Comparison of ENCODE assay signal across 20 cellular contexts in the genomic region with DNA sequence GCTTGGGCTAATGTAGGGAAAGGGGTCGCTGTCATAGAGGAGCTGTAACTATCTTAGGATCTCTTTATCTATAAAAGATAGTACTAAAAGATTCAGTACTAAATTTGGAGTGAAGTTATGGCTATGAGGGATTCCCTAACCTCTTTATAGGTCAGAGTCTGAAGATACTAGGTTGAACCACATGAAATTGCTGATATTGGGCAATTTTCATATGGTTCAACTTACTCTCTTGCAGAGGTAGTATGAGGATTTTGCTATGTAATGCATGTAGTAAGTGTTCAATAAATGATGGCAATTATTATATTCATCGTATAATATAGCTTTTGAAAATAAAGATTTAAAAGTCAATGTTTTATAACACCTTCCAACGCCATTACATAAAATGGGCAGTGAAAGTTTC. TPM values are rescaled to one million over a fixed set of nuclear protein-coding genes. Genes with fewer than 3 reads are reported as not detected.
A peak's percentile ranks its signal among the peaks of the same experiment; 100 is the strongest.
DNase-seq lines count a peak whose midpoint lies in the region; ATAC-seq, FAIRE-seq and TF ChIP-seq lines count a peak whose summit lies in the region.
"Had no signal": no experiment of that assay in that cellular context is flagged by ENCODE, and none has a peak within 500 bp of the region (broad histone marks: within the 10 kb centered on the region; RNA-seq: fewer than 3 reads in every experiment).

No MANE protein-coding gene starts in this region.

- H3K27me3 Mint-ChIP-seq in CD4-positive, alpha-beta T cell, result no peaks in the 10 kb centered on the region

- H3K27me3 ChIP-seq in CD4-positive, alpha-beta T cell (ENCODE audit: control insufficient read depth, insufficient read depth, low read length), result no peaks in the 10 kb centered on the region
- peaks cover 0 to 3% of the 10 kb centered on the region in 2 experiments for H3K27me3 ChIP-seq in endothelial cell of umbilical vein (ENCODE audit: control insufficient read depth in 2 of 2, insufficient read depth in 2 of 2, low read length in 2 of 2)
- no peaks in the 10 kb centered on the region for H3K27me3 ChIP-seq in osteoblast (ENCODE audit: insufficient read depth, low read length)

- H3K36me3 ChIP-seq in endothelial cell of umbilical vein (ENCODE audit: control insufficient read depth in 2 of 2, extremely low read depth in 1 of 2, insufficient read depth in 2 of 2, low read length in 2 of 2) (no peaks in the 10 kb centered on the region), osteoblast (ENCODE audit: insufficient read depth, low read length) (no peaks in the 10 kb centered on the region)
- H3K36me3 ChIP-seq: HAP-1 had no signal

- peaks cover 10% of the 10 kb centered on the region; the same call in 2 of the 3 replicates for H3K4me1 ChIP-seq in A549
- H3K4me1 ChIP-seq in endothelial cell of umbilical vein (ENCODE audit: control insufficient read depth, extremely low read depth, insufficient read depth, low read length), result peaks cover 13% of the 10 kb centered on the region
- H3K4me1 ChIP-seq in osteoblast (ENCODE audit: insufficient read depth, low read length), result peaks cover 9% of the 10 kb centered on the region
- H3K4me1 ChIP-seq: Caco-2 had no signal

- H3K9me3 Mint-ChIP-seq in CD4-positive, alpha-beta T cell, result no peaks in the 10 kb centered on the region
- H3K9me3 Mint-ChIP-seq: CD8-positive, alpha-beta T cell; HFFc6 had no signal

- no peaks in the 10 kb centered on the region for H3K79me2 ChIP-seq in endothelial cell of umbilical vein (ENCODE audit: control insufficient read depth, insufficient read depth, low read length)
- peaks cover 6% of the 10 kb centered on the region for H3K79me2 ChIP-seq in osteoblast (ENCODE audit: insufficient read depth, low read length)

- no peaks in the 10 kb centered on the region for H3K9me1 ChIP-seq in endothelial cell of umbilical vein (replicated peaks; ENCODE audit: control insufficient read depth, extremely low read depth, insufficient read depth, low read length)

- no peak for TF ChIP-seq EP300 in A549 (IDR thresholded peaks at IDR 0.05)

- H3K27ac Mint-ChIP-seq in CD4-positive, alpha-beta T cell, result no peak overlapping the region
- H3K27ac Mint-ChIP-seq: CD8-positive, alpha-beta T cell; HFFc6 had no signal

- DNase-seq in A549 (ENCODE audit: low read depth in 1 of 2, low spot score in 1 of 2) (no peak), endothelial cell of umbilical vein (ENCODE audit: low read depth, low spot score) (no peak), osteoblast (ENCODE audit: insufficient read length, low spot score, missing footprints) (peak; percentile 26), DMS153 (lab: John Stamatoyannopoulos, UW) (no peak), left colon (no peak), ACHN (no peak)
- DNase-seq in CD4-positive, alpha-beta T cell, result no peak
- DNase-seq: 8988T; AML-193; C1 segment of cervical spinal cord; Caco-2; CD8-positive, alpha-beta T cell; DMS79; GF-D8; GOT3; HFFc6 had no signal

- WGBS in A549 (ENCODE audit: missing lambda C conversion rate), result 67% methylated on average over 3 of the region's 3 CpGs

- H2AFZ ChIP-seq in endothelial cell of umbilical vein (ENCODE audit: low read depth, low read length) (no peak overlapping the region), osteoblast (ENCODE audit: low read length) (no peak overlapping the region)

- FAIRE-seq in A549 (lab: Jason Lieb, UNC), result no peak
- no peak for FAIRE-seq in endothelial cell of umbilical vein (lab: Jason Lieb, UNC)
- FAIRE-seq: GM12891, GM18507, H54 had no signal

- TF ChIP-seq POLR2A in A549 (IDR thresholded peaks at IDR 0.05; ENCODE audit: low read length), result no peak
- no peak for TF ChIP-seq POLR2A in endothelial cell of umbilical vein (IDR thresholded peaks at IDR 0.05; ENCODE audit: low read depth, low read length)

- H3K9ac ChIP-seq in endothelial cell of umbilical vein (replicated peaks; ENCODE audit: extremely low read depth, insufficient read depth, low read length), result no peak overlapping the region

- dilution Hi-C loops in endothelial cell of umbilical vein (cut with MboI; ENCODE audit: extremely low pct_ligation_motif_present, low sequenced_read_pairs), result no loop called here

- peaks cover 26% of the 10 kb centered on the region for H3K4me1 Mint-ChIP-seq in CD4-positive, alpha-beta T cell (ENCODE audit: low read depth)

- TF ChIP-seq RAD21 in A549 (conservative IDR thresholded peaks at IDR 0.05 in 1 of 2, IDR thresholded peaks at IDR 0.05 in 1 of 2), result no peak

- H3K4me3 ChIP-seq in A549 (no peak overlapping the region), endothelial cell of umbilical vein (replicated peaks in 1 of 3; ENCODE audit: insufficient read depth in 1 of 3, low read depth in 1 of 3, low read length in 3 of 3) (no peak overlapping the region), osteoblast (ENCODE audit: insufficient read depth, low read length) (no peak overlapping the region)
- H3K4me3 ChIP-seq: HAP-1 had no signal

- no peak for TF ChIP-seq CTCF in A549 (IDR thresholded peaks at IDR 0.05)
- TF ChIP-seq CTCF in CD4-positive, alpha-beta T cell (IDR thresholded peaks at IDR 0.05), result no peak
- no peak for TF ChIP-seq CTCF in endothelial cell of umbilical vein (IDR thresholded peaks at IDR 0.05; ENCODE audit: extremely low read depth in 1 of 2, insufficient read depth in 1 of 2, low read depth in 1 of 2, low read length in 2 of 2)
- TF ChIP-seq CTCF in osteoblast (IDR thresholded peaks at IDR 0.05; ENCODE audit: extremely low read depth, low read depth, low read length), result no peak

- in situ Hi-C loops in ACHN (cut with HindIII; ENCODE audit: low pct_ligation_motif_present, low pct_unique_long_range_greater_than_20kb, low sequenced_read_pairs), result no loop called here

- no peaks in the 10 kb centered on the region for H3K36me3 Mint-ChIP-seq in CD4-positive, alpha-beta T cell (ENCODE audit: low read depth)
- H3K36me3 Mint-ChIP-seq: CD8-positive, alpha-beta T cell had no signal

- H3K9me3 ChIP-seq in A549, result no peaks in the 10 kb centered on the region
- H3K9me3 ChIP-seq in CD4-positive, alpha-beta T cell (ENCODE audit: control insufficient read depth, low read length), result no peaks in the 10 kb centered on the region
- no peaks in the 10 kb centered on the region for H3K9me3 ChIP-seq in endothelial cell of umbilical vein (replicated peaks; ENCODE audit: control insufficient read depth, insufficient read depth, low read length)
- no peaks in the 10 kb centered on the region for H3K9me3 ChIP-seq in osteoblast (ENCODE audit: low read depth, low read length)
- H3K9me3 ChIP-seq: Caco-2, HAP-1 had no signal

- H3K4me2 ChIP-seq in A549 (no peak overlapping the region), endothelial cell of umbilical vein (ENCODE audit: insufficient read depth, low read length) (no peak overlapping the region), osteoblast (ENCODE audit: insufficient read depth, low read length) (no peak overlapping the region)

- POLR2A ChIA-PET in A549 (lab: Yijun Ruan, JAX) (no interaction called here), endothelial cell of umbilical vein (lab: Charles Lee) (no interaction called here)
- POLR2A ChIA-PET in CD4-positive, alpha-beta T cell (lab: Charles Lee), result no interaction called here

- H3K4me3 Mint-ChIP-seq in CD4-positive, alpha-beta T cell, result peak overlapping the region; percentile 46
- H3K4me3 Mint-ChIP-seq: CD8-positive, alpha-beta T cell; HFFc6 had no signal

- BruUV-seq in endothelial cell of umbilical vein (replicated peaks; lab: Mats Ljungman, UMichigan), result no TSS peak

- no peak overlapping the region for H3K27ac ChIP-seq in A549
- no peak overlapping the region for H3K27ac ChIP-seq in CD4-positive, alpha-beta T cell (ENCODE audit: low read depth, low read length)
- H3K27ac ChIP-seq in endothelial cell of umbilical vein (ENCODE audit: insufficient read depth, low read depth, low read length), result no peak overlapping the region
- H3K27ac ChIP-seq in osteoblast (ENCODE audit: low read depth, low read length), result no peak overlapping the region

- intact Hi-C loops in CD4-positive, alpha-beta T cell (cut with DNase I, micrococcal nuclease), result loop anchor here in 1 of 2 experiments (10.0 kb wide), 1 partner anchor 434 kb away; no protein-coding TSS in a partner anchor
- intact Hi-C loops in endothelial cell of umbilical vein (cut with micrococcal nuclease), result no loop called here
- intact Hi-C loops in left colon (cut with DNase I, micrococcal nuclease), result no loop called here

- CTCF ChIA-PET in A549 (lab: Yijun Ruan, JAX) (interaction anchor here (0.8 to 1.2 kb wide), 2 partner anchors 23 to 24 kb away, joined by 3 to 4 read pairs; no protein-coding TSS in a partner anchor), endothelial cell of umbilical vein (lab: Charles Lee) (interaction anchor here (0.9 to 2.1 kb wide), 3 partner anchors 8 to 29 kb away, joined by 3 to 11 read pairs (median 3); no protein-coding TSS in a partner anchor)
- CTCF ChIA-PET in CD4-positive, alpha-beta T cell (lab: Charles Lee), result no interaction called here

- no peaks in the 10 kb centered on the region for H4K20me1 ChIP-seq in endothelial cell of umbilical vein (replicated peaks; ENCODE audit: control insufficient read depth, extremely low read depth, insufficient read depth, low read length)
- H4K20me1 ChIP-seq in osteoblast (ENCODE audit: insufficient read depth, low read length), result no peaks in the 10 kb centered on the region

- no peak for ATAC-seq in A549
- ATAC-seq in CD4-positive, alpha-beta T cell (ENCODE audit: poor library complexity), result no peak
- no peak for ATAC-seq in left colon
- ATAC-seq: CD8-positive, alpha-beta T cell had no signal

TF ChIP-seq in A549, 52 proteins besides CTCF, POLR2A, EP300 and RAD21:
- TF ChIP-seq MAFK (IDR thresholded peaks at IDR 0.05; ENCODE audit: partially characterized antibody), result peak; percentile 51
- TF ChIP-seq NFE2L2 (conservative IDR thresholded peaks at IDR 0.05; ENCODE audit: low read length), result no peak

TF ChIP-seq in endothelial cell of umbilical vein, 7 proteins besides CTCF, POLR2A, EP300 and RAD21 (continues in another document):
- TF ChIP-seq EZH2 (IDR thresholded peaks at IDR 0.05; ENCODE audit: borderline replicate concordance, low read depth, low read length, severe bottlenecking), result peak; percentile 16

RNA-seq across cellular contexts. Expression of a gene that starts 1.9 kb away (rescaled TPM):
- polyA plus RNA-seq in A549 (2011; rRNA removed) (30.2 and 61.5 TPM in 2 replicates), A549 (2017; fragmentation: RNase III; extraction: RNeasy Plus Mini Kit Qiagen cat#74134 plus additional on column Dnase treatment) (9.6 to 12.6 TPM (median 10.0 TPM) in 3 replicates), endothelial cell of umbilical vein (4.6 and 8.5 TPM in 2 replicates)
- 7.2 and 11.2 TPM in 2 replicates for polyA plus RNA-seq in A549 (2012; cell fraction: cytosol; rRNA removed)
- 7.6 and 7.7 TPM in 2 replicates for polyA plus RNA-seq in A549 (2012; cell fraction: nucleus; rRNA removed)
- 13.2 and 14.5 TPM in 2 replicates for polyA minus RNA-seq in A549 (2011; rRNA and poly(A)+ RNA removed)
- total RNA-seq in CD4-positive, alpha-beta T cell, result 10 to 100 TPM; 33.1 to 34.2 TPM
- total RNA-seq in endothelial cell of umbilical vein (21.5 and 23.6 TPM in 2 replicates), osteoblast (41.6 and 146 TPM in 2 replicates), left colon (10 to 100 TPM; 33.7 to 46.2 TPM)
- polyA plus RNA-seq in endothelial cell of umbilical vein (2011; cell fraction: cytosol; rRNA removed), result 9.2 and 10.0 TPM in 2 replicates
- polyA plus RNA-seq in endothelial cell of umbilical vein (2011; cell fraction: nucleus; rRNA removed), result 12.0 and 29.1 TPM in 2 replicates
- polyA plus RNA-seq in endothelial cell of umbilical vein (2012), result 8.6 and 10.5 TPM in 2 replicates
- polyA minus RNA-seq in endothelial cell of umbilical vein, result 11.1 and 15.5 TPM in 2 replicates
- polyA minus RNA-seq in endothelial cell of umbilical vein (2011; cell fraction: cytosol; rRNA and poly(A)+ RNA removed), result 11.0 TPM
- 13.9 and 14.8 TPM in 2 replicates for polyA minus RNA-seq in endothelial cell of umbilical vein (2011; cell fraction: nucleus; rRNA and poly(A)+ RNA removed)
